In genomic region chr15:32856753-32857152, GRCh38 we compare ENCODE assay signal across 1 cellular context.
A peak's percentile ranks its signal among the peaks of the same experiment; 100 is the strongest.
TF ChIP-seq lines count a peak whose summit lies in the region.

No MANE protein-coding gene starts in this region.

TF ChIP-seq in SK-N-SH, 30 proteins besides CTCF, POLR2A, EP300 and RAD21 (continued from another document):
- TF ChIP-seq, protein P1, sequence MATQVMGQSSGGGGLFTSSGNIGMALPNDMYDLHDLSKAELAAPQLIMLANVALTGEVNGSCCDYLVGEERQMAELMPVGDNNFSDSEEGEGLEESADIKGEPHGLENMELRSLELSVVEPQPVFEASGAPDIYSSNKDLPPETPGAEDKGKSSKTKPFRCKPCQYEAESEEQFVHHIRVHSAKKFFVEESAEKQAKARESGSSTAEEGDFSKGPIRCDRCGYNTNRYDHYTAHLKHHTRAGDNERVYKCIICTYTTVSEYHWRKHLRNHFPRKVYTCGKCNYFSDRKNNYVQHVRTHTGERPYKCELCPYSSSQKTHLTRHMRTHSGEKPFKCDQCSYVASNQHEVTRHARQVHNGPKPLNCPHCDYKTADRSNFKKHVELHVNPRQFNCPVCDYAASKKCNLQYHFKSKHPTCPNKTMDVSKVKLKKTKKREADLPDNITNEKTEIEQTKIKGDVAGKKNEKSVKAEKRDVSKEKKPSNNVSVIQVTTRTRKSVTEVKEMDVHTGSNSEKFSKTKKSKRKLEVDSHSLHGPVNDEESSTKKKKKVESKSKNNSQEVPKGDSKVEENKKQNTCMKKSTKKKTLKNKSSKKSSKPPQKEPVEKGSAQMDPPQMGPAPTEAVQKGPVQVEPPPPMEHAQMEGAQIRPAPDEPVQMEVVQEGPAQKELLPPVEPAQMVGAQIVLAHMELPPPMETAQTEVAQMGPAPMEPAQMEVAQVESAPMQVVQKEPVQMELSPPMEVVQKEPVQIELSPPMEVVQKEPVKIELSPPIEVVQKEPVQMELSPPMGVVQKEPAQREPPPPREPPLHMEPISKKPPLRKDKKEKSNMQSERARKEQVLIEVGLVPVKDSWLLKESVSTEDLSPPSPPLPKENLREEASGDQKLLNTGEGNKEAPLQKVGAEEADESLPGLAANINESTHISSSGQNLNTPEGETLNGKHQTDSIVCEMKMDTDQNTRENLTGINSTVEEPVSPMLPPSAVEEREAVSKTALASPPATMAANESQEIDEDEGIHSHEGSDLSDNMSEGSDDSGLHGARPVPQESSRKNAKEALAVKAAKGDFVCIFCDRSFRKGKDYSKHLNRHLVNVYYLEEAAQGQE (IDR thresholded peaks at IDR 0.05; ENCODE audit: low read depth, low read length), result no peak
- no peak for TF ChIP-seq SIN3A (IDR thresholded peaks at IDR 0.05; ENCODE audit: borderline replicate concordance, low read depth, low read length)
- TF ChIP-seq EZH2phosphoT487 (IDR thresholded peaks at IDR 0.05; ENCODE audit: borderline replicate concordance, low read depth), result no peak
- no peak for TF ChIP-seq NFIC (IDR thresholded peaks at IDR 0.05; ENCODE audit: borderline replicate concordance)
- peak; percentile 72 for TF ChIP-seq MAX (IDR thresholded peaks at IDR 0.05; ENCODE audit: low read depth)
- TF ChIP-seq ZBTB33 (IDR thresholded peaks at IDR 0.05; ENCODE audit: borderline replicate concordance, low read depth), result no peak
- TF ChIP-seq RXRA (IDR thresholded peaks at IDR 0.05; ENCODE audit: borderline replicate concordance, low read depth), result no peak
- no peak for TF ChIP-seq MXI1 (IDR thresholded peaks at IDR 0.05; ENCODE audit: low read depth, low read length)
- TF ChIP-seq RCOR1 (IDR thresholded peaks at IDR 0.05; ENCODE audit: low read length), result no peak
- no peak for TF ChIP-seq CHD2 (IDR thresholded peaks at IDR 0.05; ENCODE audit: low read length, partially characterized antibody)
- no peak for TF ChIP-seq GABPA (IDR thresholded peaks at IDR 0.05; ENCODE audit: low read depth)
- TF ChIP-seq MEF2A (IDR thresholded peaks at IDR 0.05; ENCODE audit: borderline replicate concordance, low read depth), result no peak
- TF ChIP-seq, protein P2, sequence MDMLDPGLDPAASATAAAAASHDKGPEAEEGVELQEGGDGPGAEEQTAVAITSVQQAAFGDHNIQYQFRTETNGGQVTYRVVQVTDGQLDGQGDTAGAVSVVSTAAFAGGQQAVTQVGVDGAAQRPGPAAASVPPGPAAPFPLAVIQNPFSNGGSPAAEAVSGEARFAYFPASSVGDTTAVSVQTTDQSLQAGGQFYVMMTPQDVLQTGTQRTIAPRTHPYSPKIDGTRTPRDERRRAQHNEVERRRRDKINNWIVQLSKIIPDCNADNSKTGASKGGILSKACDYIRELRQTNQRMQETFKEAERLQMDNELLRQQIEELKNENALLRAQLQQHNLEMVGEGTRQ (IDR thresholded peaks at IDR 0.05; ENCODE audit: borderline replicate concordance, low read depth, low read length), result no peak
- TF ChIP-seq NRF1 (IDR thresholded peaks at IDR 0.05; ENCODE audit: low read depth, low read length), result no peak
- no peak for TF ChIP-seq TAF1 (IDR thresholded peaks at IDR 0.05; ENCODE audit: borderline replicate concordance, low read depth, low read length)
- TF ChIP-seq, protein P3, sequence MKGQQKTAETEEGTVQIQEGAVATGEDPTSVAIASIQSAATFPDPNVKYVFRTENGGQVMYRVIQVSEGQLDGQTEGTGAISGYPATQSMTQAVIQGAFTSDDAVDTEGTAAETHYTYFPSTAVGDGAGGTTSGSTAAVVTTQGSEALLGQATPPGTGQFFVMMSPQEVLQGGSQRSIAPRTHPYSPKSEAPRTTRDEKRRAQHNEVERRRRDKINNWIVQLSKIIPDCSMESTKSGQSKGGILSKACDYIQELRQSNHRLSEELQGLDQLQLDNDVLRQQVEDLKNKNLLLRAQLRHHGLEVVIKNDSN (IDR thresholded peaks at IDR 0.05; ENCODE audit: borderline replicate concordance, low read depth), result no peak
- TF ChIP-seq GATA2 (CRISPR knock-in tag; IDR thresholded peaks at IDR 0.05), result no peak
